Comparison of ENCODE assay signal across 1 cellular context in the genomic region with DNA sequence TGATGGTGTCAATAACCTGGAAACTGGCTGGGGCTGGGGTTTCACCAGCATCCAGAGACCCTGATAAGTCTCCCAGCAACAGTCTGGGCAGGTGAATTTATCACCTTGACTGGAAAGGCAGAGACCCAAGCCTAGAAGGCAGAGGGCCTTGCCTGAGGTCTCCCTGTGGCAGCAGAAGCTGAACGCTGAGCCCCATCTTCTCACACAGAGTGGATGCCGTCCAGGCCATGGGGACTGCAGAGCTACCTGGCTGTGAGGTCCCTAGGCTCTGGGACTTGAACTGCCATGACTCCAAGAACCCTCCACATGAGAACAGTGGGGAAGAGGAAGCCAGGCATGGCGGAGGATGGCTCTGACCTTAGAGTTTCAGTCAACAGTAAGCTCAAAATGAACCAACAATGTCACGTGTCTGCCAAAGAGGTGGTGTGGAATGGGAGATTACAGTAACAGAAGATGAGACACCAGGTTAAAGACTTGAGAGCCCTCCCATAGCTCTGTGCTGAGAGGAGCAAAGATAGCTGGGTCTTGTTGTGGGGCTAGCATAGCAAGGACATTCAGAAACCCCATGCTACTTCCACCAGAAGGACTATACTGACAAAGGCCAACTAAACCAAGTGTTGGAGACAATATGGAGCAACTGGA.
TF ChIP-seq lines count a peak whose summit lies in the region.

No MANE protein-coding gene starts in this region.

TF ChIP-seq in K562, 482 proteins besides CTCF, POLR2A, EP300 and RAD21 (continued from another document):
- TF ChIP-seq TEAD1 (CRISPR knock-in tag; IDR thresholded peaks at IDR 0.05), result 0 out of 4 replicates have a peak, but pooled peaks of 1 of the 2 experiments have one; percentile 20
- TF ChIP-seq ZNF764 (CRISPR knock-in tag; IDR thresholded peaks at IDR 0.05; ENCODE audit: low read depth), result no peak
- TF ChIP-seq ZNF79 (CRISPR knock-in tag; IDR thresholded peaks at IDR 0.05; ENCODE audit: low read depth), result 0 out of 2 replicates have a peak, but pooled peaks have one; percentile 9
- TF ChIP-seq, protein P1, sequence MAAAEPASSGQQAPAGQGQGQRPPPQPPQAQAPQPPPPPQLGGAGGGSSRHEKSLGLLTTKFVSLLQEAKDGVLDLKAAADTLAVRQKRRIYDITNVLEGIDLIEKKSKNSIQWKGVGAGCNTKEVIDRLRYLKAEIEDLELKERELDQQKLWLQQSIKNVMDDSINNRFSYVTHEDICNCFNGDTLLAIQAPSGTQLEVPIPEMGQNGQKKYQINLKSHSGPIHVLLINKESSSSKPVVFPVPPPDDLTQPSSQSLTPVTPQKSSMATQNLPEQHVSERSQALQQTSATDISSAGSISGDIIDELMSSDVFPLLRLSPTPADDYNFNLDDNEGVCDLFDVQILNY (CRISPR knock-in tag; IDR thresholded peaks at IDR 0.05), result no peak
TF ChIP-seq in K562: peak in this region for 7.
